ENCODE assay signal across 16 cellular contexts in genomic region chr5:90134892-90135291, GRCh38.
A peak's percentile ranks its signal among the peaks of the same experiment; 100 is the strongest.
DNase-seq lines count a peak whose midpoint lies in the region; ATAC-seq, FAIRE-seq and TF ChIP-seq lines count a peak whose summit lies in the region.
"Had no signal": no experiment of that assay in that cellular context is flagged by ENCODE, and none has a peak within 500 bp of the region (broad histone marks: within the 10 kb centered on the region; RNA-seq: fewer than 3 reads in every experiment).

No MANE protein-coding gene starts in this region.

- no peaks in the 10 kb centered on the region for H3K36me3 Mint-ChIP-seq in chondrocyte (ENCODE audit: low read depth)
- H3K36me3 Mint-ChIP-seq: activated CD8-positive, alpha-beta memory T cell treated with anti-CD3 and anti-CD28 coated beads, Interleukin-2, amount 10 ng/mL, durations not matched to agents 7 days and 5 days; brain; naive thymus-derived CD8-positive, alpha-beta T cell had no signal

- no peak overlapping the region for H3K4me3 Mint-ChIP-seq in chondrocyte (ENCODE audit: unreplicated experiment)
- H3K4me3 Mint-ChIP-seq: activated CD8-positive, alpha-beta memory T cell treated with anti-CD3 and anti-CD28 coated beads, Interleukin-2, amount 10 ng/mL, durations not matched to agents 7 days and 5 days; brain; naive thymus-derived CD8-positive, alpha-beta T cell had no signal

- WGBS in prostate gland: 81% methylated on average over 4 of the region's 4 CpGs

- H3K4me3 ChIP-seq in kidney (ENCODE audit: low read length in 2 of 2) (no peak overlapping the region), skeletal muscle tissue (ENCODE audit: low read length in 3 of 3) (no peak overlapping the region), prostate gland (no peak overlapping the region)

- no peak for FAIRE-seq in kidney (lab: Jason Lieb, UNC)
- no peak for FAIRE-seq in GM19239 (lab: Jason Lieb, UNC)
- FAIRE-seq: GM12892 had no signal

- no peaks in the 10 kb centered on the region for H3K36me3 ChIP-seq in kidney (ENCODE audit: control insufficient read depth in 1 of 2, insufficient read depth in 2 of 2, low read length in 2 of 2)
- H3K36me3 ChIP-seq in skeletal muscle tissue (ENCODE audit: control insufficient read depth in 3 of 3, insufficient read depth in 3 of 3, low read length in 3 of 3): no peaks in the 10 kb centered on the region
- H3K36me3 ChIP-seq in prostate gland: no peaks in the 10 kb centered on the region

- H3K9me3 Mint-ChIP-seq in chondrocyte (ENCODE audit: low read depth): no peaks in the 10 kb centered on the region
- H3K9me3 Mint-ChIP-seq: brain; naive thymus-derived CD8-positive, alpha-beta T cell had no signal

- DNase-seq in M059J (ENCODE audit: low read depth): peak; percentile 46
- DNase-seq in chondrocyte (ENCODE audit: low spot score): no peak
- DNase-seq in kidney: peak; percentile 57
- DNase-seq in GM19239 (ENCODE audit: insufficient read length, low spot score): no peak
- DNase-seq in prostate gland (ENCODE audit: low spot score): no peak
- no peak for DNase-seq in NCI-H748 (lab: John Stamatoyannopoulos, UW; ENCODE audit: unreplicated experiment)
- DNase-seq: activated CD8-positive, alpha-beta memory T cell treated with anti-CD3 and anti-CD28 coated beads, Interleukin-2, amount 10 ng/mL, durations not matched to agents 7 days and 5 days; naive thymus-derived CD8-positive, alpha-beta T cell; NCI-H524; stimulated activated CD4-positive, alpha-beta T cell treated with anti-CD3 and anti-CD28 coated beads, Interleukin-4, amount 100 ng/mL, for 24 hours; SW 1271 had no signal

- no peaks in the 10 kb centered on the region for H3K4me1 ChIP-seq in kidney (ENCODE audit: control insufficient read depth in 1 of 2, insufficient read depth in 1 of 2, low read depth in 1 of 2, low read length in 2 of 2)
- H3K4me1 ChIP-seq in skeletal muscle tissue (ENCODE audit: control insufficient read depth in 3 of 3, insufficient read depth in 3 of 3, low read length in 3 of 3): peaks cover 0 to 10% (median 7%) of the 10 kb centered on the region in 3 donors
- H3K4me1 ChIP-seq in prostate gland (replicated peaks): no peaks in the 10 kb centered on the region

- H3K4me1 Mint-ChIP-seq in chondrocyte (ENCODE audit: low read depth): peaks cover 53% of the 10 kb centered on the region
- H3K4me1 Mint-ChIP-seq: activated CD8-positive, alpha-beta memory T cell treated with anti-CD3 and anti-CD28 coated beads, Interleukin-2, amount 10 ng/mL, durations not matched to agents 7 days and 5 days had no signal

- H3K27me3 Mint-ChIP-seq in chondrocyte (ENCODE audit: low read depth): no peaks in the 10 kb centered on the region
- H3K27me3 Mint-ChIP-seq: activated CD8-positive, alpha-beta memory T cell treated with anti-CD3 and anti-CD28 coated beads, Interleukin-2, amount 10 ng/mL, durations not matched to agents 7 days and 5 days had no signal

- intact Hi-C loops in kidney (cut with DNase I): no loop called here
- intact Hi-C loops in prostate gland (cut with DNase I): no loop called here

- TF ChIP-seq CTCF in chondrocyte (IDR thresholded peaks at IDR 0.05) (no peak), kidney (IDR thresholded peaks at IDR 0.05; ENCODE audit: borderline replicate concordance, extremely low read depth, insufficient read depth) (no peak), prostate gland (IDR thresholded peaks at IDR 0.05) (no peak)

- no peak overlapping the region for H3K27ac ChIP-seq in kidney (ENCODE audit: low read depth in 2 of 2, low read length in 2 of 2)
- peak overlapping the region; percentile 16 for H3K27ac ChIP-seq in skeletal muscle tissue (ENCODE audit: low read depth, low read length)
- no peak overlapping the region for H3K27ac ChIP-seq in prostate gland
- H3K27ac ChIP-seq: KMS-11 had no signal

- no peak overlapping the region for H3K9ac ChIP-seq in kidney (ENCODE audit: low read length in 2 of 2)
- H3K9ac ChIP-seq in skeletal muscle tissue (ENCODE audit: low read depth in 1 of 3, low read length in 3 of 3): peak overlapping the region in 1 of 3 donors; percentile 11
- H3K9ac ChIP-seq: KMS-11 had no signal

- no peak for ATAC-seq in GM21390 (IDR thresholded peaks at IDR 0.05; ENCODE audit: unreplicated experiment)
- ATAC-seq: activated CD8-positive, alpha-beta memory T cell treated with anti-CD3 and anti-CD28 coated beads, Interleukin-2, amount 10 ng/mL, durations not matched to agents 7 days and 5 days; naive thymus-derived CD8-positive, alpha-beta T cell had no signal

- H3K27ac Mint-ChIP-seq in chondrocyte (ENCODE audit: unreplicated experiment): peak overlapping the region; percentile 90
- H3K27ac Mint-ChIP-seq: activated CD8-positive, alpha-beta memory T cell treated with anti-CD3 and anti-CD28 coated beads, Interleukin-2, amount 10 ng/mL, durations not matched to agents 7 days and 5 days; brain; naive thymus-derived CD8-positive, alpha-beta T cell had no signal

- H3K27me3 ChIP-seq in skeletal muscle tissue (ENCODE audit: control insufficient read depth in 3 of 3, insufficient read depth in 3 of 3, low read length in 3 of 3) (no peaks in the 10 kb centered on the region), prostate gland (replicated peaks; ENCODE audit: insufficient read depth) (no peaks in the 10 kb centered on the region)

- TF ChIP-seq POLR2A in prostate gland (IDR thresholded peaks at IDR 0.05): no peak

- no peaks in the 10 kb centered on the region for H3K9me3 ChIP-seq in kidney (ENCODE audit: control insufficient read depth in 1 of 2, low read length in 2 of 2)
- no peaks in the 10 kb centered on the region for H3K9me3 ChIP-seq in skeletal muscle tissue (ENCODE audit: control insufficient read depth in 3 of 3, low read length in 3 of 3)
- H3K9me3 ChIP-seq in prostate gland: no peaks in the 10 kb centered on the region

Comparison
In these comparisons a context has a peak if more than half of its experiments do, and no peak if none do; other contexts are left out.
1. DNase-seq: peak in M059J (single experiment) and kidney (single experiment); none in chondrocyte (single experiment), GM19239 (single experiment), prostate gland (single experiment) and NCI-H748 (single experiment).